8 cellular contexts compared by ENCODE assay signal in genomic region chr4:8468746-8469535, GRCh38. TPM values are rescaled to one million over a fixed set of nuclear protein-coding genes. Genes with fewer than 3 reads are reported as not detected.
A peak's percentile ranks its signal among the peaks of the same experiment; 100 is the strongest.
DNase-seq lines count a peak whose midpoint lies in the region; ATAC-seq and TF ChIP-seq lines count a peak whose summit lies in the region.

No MANE protein-coding gene starts in this region.

- H3K9me3 ChIP-seq in BE2C (no peaks in the 10 kb centered on the region), SJCRH30 (replicated peaks) (no peaks in the 10 kb centered on the region), heart right ventricle (no peaks in the 10 kb centered on the region)

- H3K4me1 Mint-ChIP-seq in activated naive CD8-positive, alpha-beta T cell treated with anti-CD3 and anti-CD28 coated beads for 36 hours = no peaks in the 10 kb centered on the region

- H3K36me3 ChIP-seq in BE2C (peaks cover 37% of the 10 kb centered on the region), SJCRH30 (peaks cover 18% of the 10 kb centered on the region), heart right ventricle (peaks cover 0 to 75% (median 28%) of the 10 kb centered on the region in 9 donors)

- DNase-seq in BE2C = peak; percentile 76
- peak; percentile 57 for DNase-seq in HK-2 (ENCODE audit: unreplicated experiment)
- peak; percentile 78 to 86 for DNase-seq in SJCRH30
- peak; percentile 45 for DNase-seq in activated naive CD8-positive, alpha-beta T cell treated with anti-CD3 and anti-CD28 coated beads for 36 hours
- peak; percentile 44 to 65 for DNase-seq in heart right ventricle
- peak; percentile 29 for DNase-seq in renal cortical epithelial cell (ENCODE audit: low read depth)

- H3K9me3 Mint-ChIP-seq in activated naive CD8-positive, alpha-beta T cell treated with anti-CD3 and anti-CD28 coated beads for 36 hours = no peaks in the 10 kb centered on the region

- H3K27ac ChIP-seq in SJCRH30 (no peak overlapping the region), heart right ventricle (no peak overlapping the region)

- ATAC-seq in GM19023 (IDR thresholded peaks at IDR 0.05; ENCODE audit: unreplicated experiment) (peak; percentile 62), heart right ventricle (peak; percentile 57 to 70 (median 62)), GM18873 (IDR thresholded peaks at IDR 0.05; ENCODE audit: low FRiP score, unreplicated experiment) (no peak)

- no peaks in the 10 kb centered on the region for H3K27me3 Mint-ChIP-seq in activated naive CD8-positive, alpha-beta T cell treated with anti-CD3 and anti-CD28 coated beads for 36 hours

- no peak overlapping the region for H3K4me3 Mint-ChIP-seq in activated naive CD8-positive, alpha-beta T cell treated with anti-CD3 and anti-CD28 coated beads for 36 hours

- TF ChIP-seq CTCF in BE2C (IDR thresholded peaks at IDR 0.05; ENCODE audit: low read depth, low read length) (peak; percentile 98), heart right ventricle (IDR thresholded peaks at IDR 0.05) (peak; percentile 71 to 95 (median 91))

- no peak overlapping the region for H3K27ac Mint-ChIP-seq in activated naive CD8-positive, alpha-beta T cell treated with anti-CD3 and anti-CD28 coated beads for 36 hours

- 52 to 54% methylated on average over 21 of the region's 21 CpGs for WGBS in heart right ventricle, 2 donors

- H3K27me3 ChIP-seq in BE2C (no peaks in the 10 kb centered on the region), SJCRH30 (no peaks in the 10 kb centered on the region), heart right ventricle (no peaks in the 10 kb centered on the region)

- H3K36me3 Mint-ChIP-seq in activated naive CD8-positive, alpha-beta T cell treated with anti-CD3 and anti-CD28 coated beads for 36 hours = peaks cover 8% of the 10 kb centered on the region

- H3K4me3 ChIP-seq in BE2C (ENCODE audit: low read depth, low read length) = no peak overlapping the region
- no peak overlapping the region for H3K4me3 ChIP-seq in SJCRH30
- H3K4me3 ChIP-seq in heart right ventricle = no peak overlapping the region

- intact Hi-C loops in heart right ventricle (cut with DNase I) = loop anchor here in 8 of 10 donors (1.0 to 5.0 kb wide), 5 partner anchors 120 to 126 kb away; partner anchors contain the start of gene CPZ (in 2 of the 8)

- H3K4me1 ChIP-seq in BE2C = no peaks in the 10 kb centered on the region
- H3K4me1 ChIP-seq in SJCRH30 = peaks cover 22% of the 10 kb centered on the region
- peaks cover 0 to 22% (median 15%) of the 10 kb centered on the region in 9 donors for H3K4me1 ChIP-seq in heart right ventricle

RNA-seq across cellular contexts. Expression of gene TRMT44, which starts 28.4 kb away (rescaled TPM):
- polyA plus RNA-seq in BE2C (2012; ENCODE audit: insufficient read depth, insufficient read length, low read depth) = 14.8 TPM
- total RNA-seq in SJCRH30 (2014; rRNA removed; shearing (Covaris generic)) = 13.5 and 14.3 TPM in 2 replicates
- total RNA-seq in activated naive CD8-positive, alpha-beta T cell treated with anti-CD3 and anti-CD28 coated beads for 36 hours = 10 to 100 TPM; 21.9 to 26.6 TPM
- 10 to 100 TPM in 2 of 10 donors, 1 to 10 TPM in 8; 6.0 to 10.2 (median 8.4) TPM for total RNA-seq in heart right ventricle
- 1 to 10 TPM; 4.5 to 5.3 TPM for polyA plus RNA-seq in heart right ventricle
- 8.7 and 14.5 TPM in 2 replicates for total RNA-seq in renal cortical epithelial cell

RNA-seq across cellular contexts. Expression of gene ACOX3, which starts 28.4 kb away (rescaled TPM):
- polyA plus RNA-seq in BE2C (2012; ENCODE audit: insufficient read depth, insufficient read length, low read depth) = 3.6 TPM
- 20.0 and 21.4 TPM in 2 replicates for total RNA-seq in SJCRH30 (2014; rRNA removed; shearing (Covaris generic))
- total RNA-seq in activated naive CD8-positive, alpha-beta T cell treated with anti-CD3 and anti-CD28 coated beads for 36 hours = 10 to 100 TPM; 13.9 to 16.4 TPM
- total RNA-seq in heart right ventricle = 10 to 100 TPM; 21.6 to 28.9 (median 25.6) TPM
- 10 to 100 TPM; 17.9 to 18.5 TPM for polyA plus RNA-seq in heart right ventricle
- 25.0 and 41.5 TPM in 2 replicates for total RNA-seq in renal cortical epithelial cell

Comparison
In these comparisons a context has a peak if more than half of its experiments do, and no peak if none do; other contexts are left out.
1. DNase-seq: peak in every context shown above with its lines; median percentile 82 in SJCRH30; 76 in BE2C; 57 in HK-2; 54 in heart right ventricle; 45 in activated naive CD8-positive, alpha-beta T cell treated with anti-CD3 and anti-CD28 coated beads for 36 hours; 29 in renal cortical epithelial cell.